Comparison of ENCODE assay signal across 8 cellular contexts in the genomic region with DNA sequence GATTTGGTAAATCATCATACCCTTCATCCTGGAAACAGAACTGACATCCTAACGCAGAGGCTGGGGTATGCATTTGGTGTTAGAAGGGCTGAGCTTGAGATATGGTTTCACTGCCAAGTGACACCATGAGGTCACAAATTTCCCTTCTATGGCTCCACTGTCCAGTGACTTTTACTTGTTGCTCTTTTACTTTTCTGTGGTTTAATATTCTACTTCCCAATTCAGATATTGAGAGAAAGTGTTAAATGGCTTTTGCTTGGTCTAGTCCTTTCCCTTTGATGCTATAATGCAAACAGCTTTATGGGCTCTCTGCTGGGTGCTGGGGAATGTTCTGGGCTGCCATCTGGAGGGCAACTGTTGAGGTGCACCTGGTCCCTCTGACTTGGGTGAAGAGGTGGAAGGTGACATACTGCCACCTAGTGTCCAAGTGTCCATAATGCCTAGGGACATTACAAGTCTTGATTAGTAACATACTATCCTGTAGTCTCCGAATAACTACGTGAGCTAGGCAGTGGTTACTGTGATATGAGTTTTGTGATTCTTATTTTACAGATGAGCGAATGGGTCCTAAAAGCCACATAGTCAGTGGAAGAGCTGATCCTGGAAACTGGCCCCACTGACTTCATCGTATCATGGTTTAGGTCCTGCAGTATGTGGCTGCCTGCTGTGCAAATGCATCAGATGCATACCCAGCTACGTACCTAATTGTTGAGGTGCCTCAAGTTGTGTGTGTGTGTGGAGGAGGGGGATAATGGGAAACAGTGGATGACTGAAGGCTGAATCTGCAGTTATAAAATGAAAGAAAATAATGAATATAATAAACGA.
DNase-seq lines count a peak whose midpoint lies in the region; ATAC-seq, FAIRE-seq and TF ChIP-seq lines count a peak whose summit lies in the region.

No MANE protein-coding gene starts in this region.

- ATAC-seq in GM19043 (IDR thresholded peaks at IDR 0.05; ENCODE audit: low read depth, unreplicated experiment) (peak; percentile 90), HG03280 (IDR thresholded peaks at IDR 0.05; ENCODE audit: unreplicated experiment) (peak; percentile 91)

- H3K4me3 ChIP-seq in WERI-Rb-1 (ENCODE audit: low read depth, low read length) (no peak overlapping the region), bronchial epithelial cell (ENCODE audit: low read depth, low read length) (no peak overlapping the region), kidney (ENCODE audit: low read length in 2 of 2) (peak overlapping the region in 1 of 2 donors; percentile 14)

- intact Hi-C loops in kidney (cut with DNase I) = no loop called here

- DNase-seq in Ammon's horn (ENCODE audit: low spot score) (peak; percentile 95), NCI-H226 (peak; percentile 67), WERI-Rb-1 (peak; percentile 92), bronchial epithelial cell (ENCODE audit: low read depth) (peak; percentile 91), kidney (peak; percentile 87)
- peak; percentile 56 for DNase-seq in stimulated activated CD4-positive, alpha-beta T cell treated with anti-CD3 and anti-CD28 coated beads, Interleukin-2, amount 100 ng/mL, for 4 hours (ENCODE audit: low read depth)

- peak; percentile 94 for FAIRE-seq in bronchial epithelial cell (lab: Jason Lieb, UNC)
- FAIRE-seq in kidney (lab: Jason Lieb, UNC) = peak; percentile 97

- H3K27me3 ChIP-seq in WERI-Rb-1 (ENCODE audit: insufficient read depth, low read depth, severe bottlenecking) = no peaks in the 10 kb centered on the region
- H3K27me3 ChIP-seq in bronchial epithelial cell (ENCODE audit: control insufficient read depth, insufficient read depth, low read length) = no peaks in the 10 kb centered on the region

- H3K27ac ChIP-seq in WERI-Rb-1 = no peak overlapping the region; the same call in 1 of the 2 replicates
- H3K27ac ChIP-seq in kidney (ENCODE audit: low read depth in 2 of 2, low read length in 2 of 2) = no peak overlapping the region

- H3K9me3 ChIP-seq in WERI-Rb-1 (ENCODE audit: severe bottlenecking) = no peaks in the 10 kb centered on the region
- no peaks in the 10 kb centered on the region for H3K9me3 ChIP-seq in kidney (ENCODE audit: control insufficient read depth in 1 of 2, low read length in 2 of 2)

- no peak overlapping the region for H3K9ac ChIP-seq in kidney (ENCODE audit: low read length in 2 of 2)

- H3K4me1 ChIP-seq in kidney (ENCODE audit: control insufficient read depth in 1 of 2, insufficient read depth in 1 of 2, low read depth in 1 of 2, low read length in 2 of 2) = peaks cover 0 to 4% of the 10 kb centered on the region in 2 donors

- H3K36me3 ChIP-seq in WERI-Rb-1 (no peaks in the 10 kb centered on the region), bronchial epithelial cell (ENCODE audit: control insufficient read depth, insufficient read depth, low read length) (no peaks in the 10 kb centered on the region), kidney (ENCODE audit: control insufficient read depth in 1 of 2, insufficient read depth in 2 of 2, low read length in 2 of 2) (no peaks in the 10 kb centered on the region)

- TF ChIP-seq CTCF in WERI-Rb-1 (IDR thresholded peaks at IDR 0.05; ENCODE audit: low read depth, low read length) (peak; percentile 95), bronchial epithelial cell (IDR thresholded peaks at IDR 0.05; ENCODE audit: insufficient read depth, low read length, severe bottlenecking) (peak; percentile 95), kidney (IDR thresholded peaks at IDR 0.05; ENCODE audit: borderline replicate concordance, extremely low read depth, insufficient read depth) (peak; percentile 95)
